ENCODE assay signal across 2 cellular contexts in genomic region chr15:77722759-77723460, GRCh38.
TF ChIP-seq lines count a peak whose summit lies in the region.

No MANE protein-coding gene starts in this region.

TF ChIP-seq in GM23338, 12 proteins besides CTCF, POLR2A, EP300 and RAD21:
- TF ChIP-seq ETS1 (IDR thresholded peaks at IDR 0.05) (no peak), ZNF462 (CRISPR knock-in tag; IDR thresholded peaks at IDR 0.05) (no peak), ZNF114 (CRISPR knock-in tag; IDR thresholded peaks at IDR 0.05) (no peak), EZH2 (IDR thresholded peaks at IDR 0.05; ENCODE audit: low read depth, unreplicated experiment) (no peak), REST (IDR thresholded peaks at IDR 0.05; ENCODE audit: unreplicated experiment) (no peak), STAT1 (IDR thresholded peaks at IDR 0.05; ENCODE audit: unreplicated experiment) (no peak), POLR2AphosphoS5 (IDR thresholded peaks at IDR 0.05; ENCODE audit: low read depth) (no peak), JUNB (IDR thresholded peaks at IDR 0.05; ENCODE audit: unreplicated experiment) (no peak), NANOG (IDR thresholded peaks at IDR 0.05; ENCODE audit: borderline replicate concordance) (no peak), CREB1 (CRISPR knock-in tag; IDR thresholded peaks at IDR 0.05; ENCODE audit: low read depth) (no peak), EZH2phosphoT487 (IDR thresholded peaks at IDR 0.05; ENCODE audit: unreplicated experiment) (no peak), ZNF331 (CRISPR knock-in tag; IDR thresholded peaks at IDR 0.05; ENCODE audit: low read depth) (no peak)

TF ChIP-seq in K562, 482 proteins besides CTCF, POLR2A, EP300 and RAD21 (continued from another document):
- TF ChIP-seq ID3 (CRISPR knock-in tag; IDR thresholded peaks at IDR 0.05) (no peak), ID3 (tag; IDR thresholded peaks at IDR 0.05) (no peak), ILK (tag; IDR thresholded peaks at IDR 0.05; ENCODE audit: borderline replicate concordance, low read depth) (no peak), BRF2 (IDR thresholded peaks at IDR 0.05; ENCODE audit: borderline replicate concordance, insufficient read depth, insufficient read length) (no peak), TCF7 (IDR thresholded peaks at IDR 0.05; ENCODE audit: borderline replicate concordance) (no peak), ETV5 (CRISPR knock-in tag; IDR thresholded peaks at IDR 0.05; ENCODE audit: low read depth) (no peak)
